ENCODE assay signal across 10 cellular contexts in genomic region chr12:116389990-116390655, GRCh38.
DNase-seq lines count a peak whose midpoint lies in the region; ATAC-seq, FAIRE-seq and TF ChIP-seq lines count a peak whose summit lies in the region.
"Had no signal": no experiment of that assay in that cellular context is flagged by ENCODE, and none has a peak within 500 bp of the region (broad histone marks: within the 10 kb centered on the region; RNA-seq: fewer than 3 reads in every experiment).

No MANE protein-coding gene starts in this region.

- peaks cover 7% of the 10 kb centered on the region; the same call in 1 of the 2 replicates for H3K9me3 ChIP-seq in IMR-90 (ENCODE audit: control insufficient read depth, insufficient read depth, low read length)
- no peaks in the 10 kb centered on the region for H3K9me3 ChIP-seq in thoracic aorta
- H3K9me3 ChIP-seq in hepatocyte (ENCODE audit: low read depth): no peaks in the 10 kb centered on the region

- TF ChIP-seq RAD21 in IMR-90 (IDR thresholded peaks at IDR 0.05; ENCODE audit: low read length): peak; percentile 39; the same call in 1 of the 2 replicates

- H2BK5ac ChIP-seq in IMR-90 (ENCODE audit: low read depth, low read length, poor library complexity, severe bottlenecking): peak overlapping the region; percentile 67

- H2BK15ac ChIP-seq in IMR-90 (ENCODE audit: low read depth, low read length): peak overlapping the region; percentile 88; the same call in 2 of the 3 replicates

- ATAC-seq in IMR-90 (ENCODE audit: low read depth) (peak; percentile 88), thoracic aorta (ENCODE audit: insufficient number of reproducible peaks, low FRiP score, low read depth) (peak; percentile 65), left lobe of liver (no peak), HG03175 (IDR thresholded peaks at IDR 0.05; ENCODE audit: unreplicated experiment) (no peak)

- no TSS peak for BruUV-seq in IMR-90 (replicated peaks; lab: Mats Ljungman, UMichigan)

- H4K20me1 ChIP-seq in IMR-90 (ENCODE audit: insufficient read depth, low read length) (no peaks in the 10 kb centered on the region; the same call in 1 of the 2 replicates), hepatocyte (ENCODE audit: insufficient read depth, poor library complexity, severe bottlenecking) (no peaks in the 10 kb centered on the region)

- H3K27ac ChIP-seq in IMR-90 (ENCODE audit: insufficient read depth, low read length) (peak overlapping the region; percentile 80), brain microvascular endothelial cell (peak overlapping the region; percentile 49), thoracic aorta (peak overlapping the region in 1 of 2 donors; percentile 18), hepatocyte (no peak overlapping the region)

- H4K8ac ChIP-seq in IMR-90 (ENCODE audit: low read depth in 2 of 2, low read length in 2 of 2): peak overlapping the region in 1 of 2 experiments; percentile 62; a peak in 1 of 4 replicates

- peak overlapping the region; percentile 93 for H2AK5ac ChIP-seq in IMR-90 (ENCODE audit: low read depth, low read length)

- H3K4me2 ChIP-seq in IMR-90 (ENCODE audit: low read depth, low read length): no peak overlapping the region
- H3K4me2 ChIP-seq in hepatocyte: no peak overlapping the region

- no peak for TF ChIP-seq POLR2A in IMR-90 (IDR thresholded peaks at IDR 0.05; ENCODE audit: low read depth, low read length)

- no peak overlapping the region for H3K4me3 ChIP-seq in IMR-90 (ENCODE audit: insufficient read depth, low read depth, low read length)
- H3K4me3 ChIP-seq in brain microvascular endothelial cell (ENCODE audit: low read depth, low read length): no peak overlapping the region
- no peak overlapping the region for H3K4me3 ChIP-seq in thoracic aorta
- no peak overlapping the region for H3K4me3 ChIP-seq in hepatocyte

- H3K4ac ChIP-seq in IMR-90 (ENCODE audit: low read depth, low read length): peak overlapping the region; percentile 91

- peak overlapping the region; percentile 89 for H4K91ac ChIP-seq in IMR-90 (ENCODE audit: insufficient read depth, low read depth, low read length)

- intact Hi-C loops in IMR-90 (cut with micrococcal nuclease): no loop called here

- no peaks in the 10 kb centered on the region for H3K27me3 ChIP-seq in IMR-90 (ENCODE audit: control insufficient read depth, insufficient read depth, low read length)
- no peaks in the 10 kb centered on the region for H3K27me3 ChIP-seq in brain microvascular endothelial cell (replicated peaks)
- no peaks in the 10 kb centered on the region for H3K27me3 ChIP-seq in thoracic aorta (replicated peaks; ENCODE audit: insufficient read depth)
- no peaks in the 10 kb centered on the region for H3K27me3 ChIP-seq in hepatocyte

- no peak overlapping the region for H4K5ac ChIP-seq in IMR-90 (ENCODE audit: low read depth, low read length)

- peaks cover 0 to 19% of the 10 kb centered on the region in 2 experiments; a peak in 2 of 4 replicates for H3K79me1 ChIP-seq in IMR-90 (ENCODE audit: low read depth in 1 of 2, low read length in 2 of 2)

- in situ Hi-C loops in IMR-90 (cut with MboI; ENCODE audit: low sequenced_read_pairs) (no loop called here), brain microvascular endothelial cell (cut with HindIII; ENCODE audit: low pct_ligation_motif_present, low sequenced_read_pairs) (no loop called here)

- H2AFZ ChIP-seq in IMR-90 (replicated peaks; ENCODE audit: low read length, poor library complexity) (peak overlapping the region; percentile 34), hepatocyte (no peak overlapping the region)

- peaks cover 21% of the 10 kb centered on the region for H3K4me1 ChIP-seq in IMR-90 (ENCODE audit: control insufficient read depth, insufficient read depth, low read length)
- H3K4me1 ChIP-seq in thoracic aorta (ENCODE audit: control insufficient read depth in 1 of 2, low read depth in 2 of 2): peaks cover 5 to 38% of the 10 kb centered on the region in 2 donors
- no peaks in the 10 kb centered on the region for H3K4me1 ChIP-seq in hepatocyte (ENCODE audit: insufficient read depth)

- no peak overlapping the region for H3K56ac ChIP-seq in IMR-90 (ENCODE audit: extremely low read depth, insufficient read depth, low read length)

- H3K9me1 ChIP-seq in IMR-90 (ENCODE audit: insufficient read depth, low read length): peaks cover 30% of the 10 kb centered on the region

- CTCF ChIA-PET in IMR-90 (lab: Yijun Ruan, JAX): interaction anchor here (0.9 kb wide), 1 partner anchor 209 kb away, joined by 3 read pairs; no protein-coding TSS in a partner anchor

- H3K14ac ChIP-seq in IMR-90 (replicated peaks; ENCODE audit: low read depth, low read length): peak overlapping the region; percentile 78; the same call in 1 of the 2 replicates

- DNase-seq in IMR-90 (peak; percentile 98), brain microvascular endothelial cell (peak; percentile 93), inferior parietal cortex (ENCODE audit: extremely low spot score) (peak; percentile 21), thoracic aorta (ENCODE audit: low spot score) (no peak), left lobe of liver (ENCODE audit: low spot score) (no peak), hepatocyte (ENCODE audit: low spot score) (no peak), D721Med (ENCODE audit: insufficient read length, low spot score) (no peak)
- DNase-seq: activated naive CD4-positive, alpha-beta T cell; glutamatergic neuron had no signal

- peak overlapping the region; percentile 90 for H2BK120ac ChIP-seq in IMR-90 (ENCODE audit: low read depth, low read length)

- peak overlapping the region; percentile 81; the same call in 1 of the 2 replicates for H3K18ac ChIP-seq in IMR-90 (ENCODE audit: low read depth, low read length)

- dilution Hi-C loops in IMR-90 (cut with HindIII; ENCODE audit: low sequenced_read_pairs, unreplicated experiment): no loop called here

- H3K36me3 ChIP-seq in IMR-90 (ENCODE audit: control insufficient read depth, insufficient read depth, low read length) (no peaks in the 10 kb centered on the region), brain microvascular endothelial cell (replicated peaks) (no peaks in the 10 kb centered on the region), thoracic aorta (no peaks in the 10 kb centered on the region), hepatocyte (replicated peaks; ENCODE audit: insufficient read depth, low read depth) (no peaks in the 10 kb centered on the region)

- WGBS in IMR-90 (ENCODE audit: extremely low coverage in 2 of 2, insufficient read length in 1 of 2), 2 experiments: no CpG with 5 or more reads among the region's 8 CpGs
- WGBS in hepatocyte (ENCODE audit: low lambda C conversion rate, missing lambda C conversion rate): 82% methylated on average over 8 of the region's 8 CpGs

- TF ChIP-seq CTCF in IMR-90 (conservative IDR thresholded peaks at IDR 0.05; ENCODE audit: low read depth, low read length) (no peak), brain microvascular endothelial cell (IDR thresholded peaks at IDR 0.05; ENCODE audit: low read depth, low read length, missing control alignments) (no peak), thoracic aorta (IDR thresholded peaks at IDR 0.05) (no peak), hepatocyte (IDR thresholded peaks at IDR 0.05; ENCODE audit: poor library complexity) (no peak), D721Med (IDR thresholded peaks at IDR 0.05; ENCODE audit: insufficient read depth, missing control alignments) (no peak)

- no peak overlapping the region for H3K9ac ChIP-seq in IMR-90 (ENCODE audit: low read depth, low read length)

- H2BK20ac ChIP-seq in IMR-90 (ENCODE audit: low read depth, low read length): peak overlapping the region; percentile 91

- POLR2A ChIA-PET in IMR-90 (lab: Charles Lee; ENCODE audit: unreplicated experiment): no interaction called here

- H3K9me2 ChIP-seq in hepatocyte (replicated peaks; ENCODE audit: insufficient read depth): no peaks in the 10 kb centered on the region

- no peak for FAIRE-seq in D721Med (lab: Jason Lieb, UNC)

- H3K23ac ChIP-seq in IMR-90 (ENCODE audit: low read depth, low read length): no peak overlapping the region

- H2AK9ac ChIP-seq in IMR-90 (replicated peaks; ENCODE audit: low read depth, low read length, poor library complexity): no peak overlapping the region

- no peaks in the 10 kb centered on the region for H3K79me2 ChIP-seq in hepatocyte

TF ChIP-seq in IMR-90, 13 proteins besides CTCF, POLR2A, EP300 and RAD21:
- TF ChIP-seq CEBPB (IDR thresholded peaks at IDR 0.05; ENCODE audit: low read depth, low read length) (no peak; the same call in 1 of the 2 replicates), NFE2L2 (IDR thresholded peaks at IDR 0.05; ENCODE audit: low read depth, low read length) (no peak), RFX5 (IDR thresholded peaks at IDR 0.05; ENCODE audit: low read depth, low read length) (no peak), MXI1 (IDR thresholded peaks at IDR 0.05; ENCODE audit: borderline replicate concordance, low read depth, low read length) (no peak), MAFK (IDR thresholded peaks at IDR 0.05; ENCODE audit: low read depth, low read length) (peak; percentile 13; the same call in 1 of the 2 replicates), SMC3 (IDR thresholded peaks at IDR 0.05; ENCODE audit: low read depth, low read length) (peak; percentile 38), FOS (IDR thresholded peaks at IDR 0.05; ENCODE audit: low read depth, low read length) (peak; percentile 89), CHD1 (IDR thresholded peaks at IDR 0.05; ENCODE audit: low read depth, low read length) (no peak), BHLHE40 (IDR thresholded peaks at IDR 0.05; ENCODE audit: low read depth, low read length) (0 out of 2 replicates have a peak, but pooled peaks have one; percentile 3), USF2 (IDR thresholded peaks at IDR 0.05; ENCODE audit: low read depth, low read length) (no peak), MAZ (IDR thresholded peaks at IDR 0.05; ENCODE audit: borderline replicate concordance, low read depth, low read length) (peak; percentile 45; the same call in 1 of the 2 replicates)
- TF ChIP-seq, protein P1, sequence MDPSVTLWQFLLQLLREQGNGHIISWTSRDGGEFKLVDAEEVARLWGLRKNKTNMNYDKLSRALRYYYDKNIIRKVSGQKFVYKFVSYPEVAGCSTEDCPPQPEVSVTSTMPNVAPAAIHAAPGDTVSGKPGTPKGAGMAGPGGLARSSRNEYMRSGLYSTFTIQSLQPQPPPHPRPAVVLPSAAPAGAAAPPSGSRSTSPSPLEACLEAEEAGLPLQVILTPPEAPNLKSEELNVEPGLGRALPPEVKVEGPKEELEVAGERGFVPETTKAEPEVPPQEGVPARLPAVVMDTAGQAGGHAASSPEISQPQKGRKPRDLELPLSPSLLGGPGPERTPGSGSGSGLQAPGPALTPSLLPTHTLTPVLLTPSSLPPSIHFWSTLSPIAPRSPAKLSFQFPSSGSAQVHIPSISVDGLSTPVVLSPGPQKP (IDR thresholded peaks at IDR 0.05; ENCODE audit: borderline replicate concordance, low read depth, low read length): no peak

Comparison
In these comparisons a context has a peak if more than half of its experiments do, and no peak if none do; other contexts are left out.
1. ATAC-seq: peak in IMR-90 (single experiment) and thoracic aorta (single experiment); none in left lobe of liver (single experiment) and HG03175 (single experiment).
2. DNase-seq: peak in IMR-90 (single experiment), brain microvascular endothelial cell (single experiment) and inferior parietal cortex (single experiment); none in thoracic aorta (single experiment), left lobe of liver (single experiment), hepatocyte (single experiment) and D721Med (single experiment).